In the genomic region with DNA sequence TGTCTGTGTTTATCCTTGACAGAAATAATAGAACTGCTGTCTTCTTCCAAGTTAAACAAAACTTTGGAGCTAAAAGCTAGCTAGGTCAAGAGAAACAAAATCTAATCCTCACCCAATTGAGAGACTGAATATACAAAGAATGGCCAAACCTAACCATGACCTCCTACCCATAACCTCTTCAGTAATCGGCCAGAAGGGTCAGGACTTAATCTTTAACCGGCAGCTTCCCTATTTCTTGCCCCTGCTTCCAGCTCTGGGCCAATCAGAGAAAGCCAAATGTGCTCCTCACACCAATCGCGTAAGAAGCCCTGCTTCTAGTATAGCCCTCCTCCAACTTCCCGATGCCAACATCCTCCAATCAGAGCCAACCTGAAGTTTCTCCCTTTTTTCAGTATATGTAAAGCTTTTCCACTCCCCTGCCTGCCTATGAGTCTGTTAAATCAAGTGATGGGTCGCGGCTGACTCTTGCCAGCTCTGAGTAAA, we compare ENCODE assay signal across 8 cellular contexts. TPM values are rescaled to one million over a fixed set of nuclear protein-coding genes. Genes with fewer than 3 reads are reported as not detected.
DNase-seq lines count a peak whose midpoint lies in the region; ATAC-seq and TF ChIP-seq lines count a peak whose summit lies in the region.

No MANE protein-coding gene starts in this region.

- DNase-seq in GM13976 (ENCODE audit: low spot score) (peak; percentile 86), NCI-H1930 (lab: John Stamatoyannopoulos, UW) (peak; percentile 9), colonic mucosa (peak; percentile 91), kidney glomerular epithelial cell (lab: John Stamatoyannopoulos, UW) (peak; percentile 86), NCI-H1105 (lab: John Stamatoyannopoulos, UW) (no peak)
- peak; percentile 82 for DNase-seq in activated CD4-positive, alpha-beta T cell treated with anti-CD3 and anti-CD28 coated beads for 36 hours
- peak; percentile 80 for DNase-seq in stimulated activated CD4-positive, alpha-beta T cell treated with anti-CD3 and anti-CD28 coated beads, Interleukin-15, amount 100 ng/mL, for 24 hours

- CTCF ChIA-PET in activated CD4-positive, alpha-beta T cell treated with anti-CD3 and anti-CD28 coated beads for 36 hours (lab: Charles Lee): interaction anchor here (0.5 to 2.6 kb wide), 29 partner anchors 9 to 351 kb away, joined by 3 to 10 read pairs (median 4); partner anchors contain the start of gene VPS11

- intact Hi-C loops in activated CD4-positive, alpha-beta T cell treated with anti-CD3 and anti-CD28 coated beads for 36 hours (cut with DNase I, micrococcal nuclease): loop anchor here (1.0 to 5.0 kb wide), 9 partner anchors 78 to 565 kb away; partner anchors contain the start of genes CENATAC (in 2 of the 2), C2CD2L (in 1 of the 2), JAML (in 1 of the 2) and KMT2A (in 1 of the 2)
- intact Hi-C loops in colonic mucosa (cut with DNase I): loop anchor here (10.0 kb wide), 1 partner anchor 102 kb away; no protein-coding TSS in a partner anchor

- in situ Hi-C loops in GM13976 (cut with MboI; ENCODE audit: low sequenced_read_pairs, unreplicated experiment): no loop called here

- no peaks in the 10 kb centered on the region for H3K9me3 ChIP-seq in colonic mucosa

- POLR2A ChIA-PET in activated CD4-positive, alpha-beta T cell treated with anti-CD3 and anti-CD28 coated beads for 36 hours (lab: Charles Lee): interaction anchor here (0.5 to 6.1 kb wide), 23 partner anchors 8 to 376 kb away, joined by 3 to 62 read pairs (median 4); partner anchors contain the start of genes BCL9L, CENATAC and CXCR5

- no peaks in the 10 kb centered on the region for H3K36me3 ChIP-seq in colonic mucosa

- H3K27me3 ChIP-seq in colonic mucosa: no peaks in the 10 kb centered on the region

- H3K4me1 Mint-ChIP-seq in activated CD4-positive, alpha-beta T cell treated with anti-CD3 and anti-CD28 coated beads for 36 hours: peaks cover 14% of the 10 kb centered on the region

- peaks cover 14% of the 10 kb centered on the region for H3K36me3 Mint-ChIP-seq in activated CD4-positive, alpha-beta T cell treated with anti-CD3 and anti-CD28 coated beads for 36 hours (ENCODE audit: low read depth)

- no peaks in the 10 kb centered on the region for H3K9me3 Mint-ChIP-seq in activated CD4-positive, alpha-beta T cell treated with anti-CD3 and anti-CD28 coated beads for 36 hours (ENCODE audit: low read depth)

- H3K9ac ChIP-seq in colonic mucosa (ENCODE audit: low read depth in 2 of 2, low read length in 2 of 2): peak overlapping the region; percentile 98

- peak overlapping the region; percentile 93 for H3K27ac Mint-ChIP-seq in activated CD4-positive, alpha-beta T cell treated with anti-CD3 and anti-CD28 coated beads for 36 hours

- peak; percentile 56 for ATAC-seq in HG02588 (IDR thresholded peaks at IDR 0.05; ENCODE audit: unreplicated experiment)
- ATAC-seq in activated CD4-positive, alpha-beta T cell treated with anti-CD3 and anti-CD28 coated beads for 36 hours: peak; percentile 75

- no peaks in the 10 kb centered on the region for H3K27me3 Mint-ChIP-seq in activated CD4-positive, alpha-beta T cell treated with anti-CD3 and anti-CD28 coated beads for 36 hours

- H3K4me1 ChIP-seq in colonic mucosa: peaks cover 3% of the 10 kb centered on the region

- peak overlapping the region; percentile 93 for H3K27ac ChIP-seq in colonic mucosa

- H3K4me3 Mint-ChIP-seq in activated CD4-positive, alpha-beta T cell treated with anti-CD3 and anti-CD28 coated beads for 36 hours: peak overlapping the region; percentile 87

- TF ChIP-seq CTCF in GM13976 (IDR thresholded peaks at IDR 0.05; ENCODE audit: borderline replicate concordance, control extremely low read depth, extremely low read depth, insufficient read depth, missing control alignments): no peak
- TF ChIP-seq CTCF in colonic mucosa (IDR thresholded peaks at IDR 0.05): no peak

- peak overlapping the region; percentile 85 for H3K4me3 ChIP-seq in colonic mucosa

RNA-seq across cellular contexts. Expression of gene DDX6, which starts 1.7 kb away (rescaled TPM):
- 100 to 1,000 TPM; 175 to 178 TPM for total RNA-seq in activated CD4-positive, alpha-beta T cell treated with anti-CD3 and anti-CD28 coated beads for 36 hours
- 100 to 1,000 TPM in 1 of 2 donors, 10 to 100 TPM in 1; 79.0 to 108 TPM for total RNA-seq in colonic mucosa
